Comparison of ENCODE assay signal across 17 cellular contexts in genomic region chr1:241716915-241717651, GRCh38.
DNase-seq lines count a peak whose midpoint lies in the region; ATAC-seq and TF ChIP-seq lines count a peak whose summit lies in the region.
"Had no signal": no experiment of that assay in that cellular context is flagged by ENCODE, and none has a peak within 500 bp of the region (broad histone marks: within the 10 kb centered on the region; RNA-seq: fewer than 3 reads in every experiment).

No MANE protein-coding gene starts in this region.

- no peaks in the 10 kb centered on the region for H3K27me3 ChIP-seq in CD8-positive, alpha-beta T cell (ENCODE audit: insufficient read depth, low read length)
- H3K27me3 ChIP-seq in GM23248 (replicated peaks; ENCODE audit: insufficient read depth) (no peaks in the 10 kb centered on the region), heart right ventricle (peaks cover 0 to 3% (median 0%) of the 10 kb centered on the region in 7 donors), gastrocnemius medialis (no peaks in the 10 kb centered on the region)
- H3K27me3 ChIP-seq: MG63 had no signal

- H4K20me1 ChIP-seq in GM23248 (ENCODE audit: insufficient read depth), result no peaks in the 10 kb centered on the region

- peak; percentile 98 for ATAC-seq in CD8-positive, alpha-beta T cell
- ATAC-seq in heart right ventricle, result no peak
- ATAC-seq in gastrocnemius medialis, result no peak
- ATAC-seq in HG02885 (IDR thresholded peaks at IDR 0.05; ENCODE audit: poor library complexity, unreplicated experiment), result no peak

- TF ChIP-seq CTCF in CD8-positive, alpha-beta T cell (IDR thresholded peaks at IDR 0.05), result no peak
- no peak for TF ChIP-seq CTCF in heart right ventricle (IDR thresholded peaks at IDR 0.05)
- no peak for TF ChIP-seq CTCF in gastrocnemius medialis (IDR thresholded peaks at IDR 0.05 in 4 of 5, conservative IDR thresholded peaks at IDR 0.05 in 1 of 5)

- in situ Hi-C loops in GM23248 (cut with MboI), result no loop called here
- in situ Hi-C loops in gastrocnemius medialis (cut with MboI; ENCODE audit: low sequenced_read_pairs in 4 of 4), result no loop called here

- CTCF ChIA-PET in CD8-positive, alpha-beta T cell (lab: Charles Lee), result interaction anchor here (2.1 kb wide), 1 partner anchor 90 kb away, joined by 6 read pairs; no protein-coding TSS in a partner anchor

- peaks cover 22% of the 10 kb centered on the region for H3K4me1 Mint-ChIP-seq in CD8-positive, alpha-beta T cell (ENCODE audit: low read depth)
- peaks cover 22% of the 10 kb centered on the region for H3K4me1 Mint-ChIP-seq in activated naive CD8-positive, alpha-beta T cell treated with anti-CD3 and anti-CD28 coated beads for 36 hours

- H3K4me3 Mint-ChIP-seq in CD8-positive, alpha-beta T cell, result no peak overlapping the region
- peak overlapping the region; percentile 36 for H3K4me3 Mint-ChIP-seq in activated naive CD8-positive, alpha-beta T cell treated with anti-CD3 and anti-CD28 coated beads for 36 hours
- H3K4me3 Mint-ChIP-seq: activated naive CD4-positive, alpha-beta T cell treated with anti-CD3 and anti-CD28 coated beads, Interleukin-2, amount 50 U/mL, for 24 hours had no signal

- H3K9me3 Mint-ChIP-seq in CD8-positive, alpha-beta T cell, result no peaks in the 10 kb centered on the region
- no peaks in the 10 kb centered on the region for H3K9me3 Mint-ChIP-seq in activated naive CD8-positive, alpha-beta T cell treated with anti-CD3 and anti-CD28 coated beads for 36 hours
- H3K9me3 Mint-ChIP-seq: activated naive CD4-positive, alpha-beta T cell treated with anti-CD3 and anti-CD28 coated beads, Interleukin-2, amount 50 U/mL, for 24 hours had no signal

- H3K9me2 ChIP-seq in GM23248 (ENCODE audit: insufficient read depth), result no peaks in the 10 kb centered on the region

- no peak overlapping the region for H3K27ac Mint-ChIP-seq in CD8-positive, alpha-beta T cell
- H3K27ac Mint-ChIP-seq in activated naive CD8-positive, alpha-beta T cell treated with anti-CD3 and anti-CD28 coated beads for 36 hours, result no peak overlapping the region
- H3K27ac Mint-ChIP-seq: activated naive CD4-positive, alpha-beta T cell treated with anti-CD3 and anti-CD28 coated beads, Interleukin-2, amount 50 U/mL, for 24 hours; progenitor cell of endocrine pancreas had no signal

- H3K4me1 ChIP-seq in CD8-positive, alpha-beta T cell (ENCODE audit: insufficient read depth, low read length), result peaks cover 15% of the 10 kb centered on the region
- peaks cover 26% of the 10 kb centered on the region; the same call in 1 of the 2 replicates for H3K4me1 ChIP-seq in GM23248 (ENCODE audit: insufficient read depth)
- no peaks in the 10 kb centered on the region for H3K4me1 ChIP-seq in heart right ventricle
- no peaks in the 10 kb centered on the region for H3K4me1 ChIP-seq in gastrocnemius medialis
- H3K4me1 ChIP-seq: HAP-1 had no signal

- WGBS in GM23248 (ENCODE audit: low coverage in 1 of 2, low lambda C conversion rate in 2 of 2, missing lambda C conversion rate in 2 of 2), 2 experiments, result 28 to 35% methylated on average over 6 of the region's 6 CpGs
- 72% methylated on average over 6 of the region's 6 CpGs for WGBS in heart right ventricle, 2 donors

- no peak overlapping the region for H3K27ac ChIP-seq in CD8-positive, alpha-beta T cell (ENCODE audit: low read depth, low read length)
- H3K27ac ChIP-seq in GM23248 (no peak overlapping the region; the same call in 1 of the 2 replicates), heart right ventricle (no peak overlapping the region), gastrocnemius medialis (no peak overlapping the region)
- H3K27ac ChIP-seq: C4-2B, coronary artery, VCaP had no signal

- H3K4me3 ChIP-seq in CD8-positive, alpha-beta T cell (ENCODE audit: low read depth, low read length), result no peak overlapping the region
- H3K4me3 ChIP-seq in GM23248 (peak overlapping the region; percentile 4; the same call in 1 of the 2 replicates), heart right ventricle (no peak overlapping the region), gastrocnemius medialis (no peak overlapping the region)
- H3K4me3 ChIP-seq: coronary artery, HAP-1, MG63 had no signal

- peak overlapping the region; percentile 17 for H3K4me2 ChIP-seq in GM23248 (ENCODE audit: unreplicated experiment)

- 0 out of 2 replicates have a peak overlapping the region, but pooled peaks have one; percentile 6 for H2AFZ ChIP-seq in GM23248

- H3K9ac ChIP-seq in GM23248, result no peak overlapping the region

- H3K36me3 ChIP-seq in CD8-positive, alpha-beta T cell (ENCODE audit: insufficient read depth, low read length), result no peaks in the 10 kb centered on the region
- no peaks in the 10 kb centered on the region for H3K36me3 ChIP-seq in GM23248 (ENCODE audit: low read depth)
- H3K36me3 ChIP-seq in heart right ventricle, result no peaks in the 10 kb centered on the region
- no peaks in the 10 kb centered on the region for H3K36me3 ChIP-seq in gastrocnemius medialis
- H3K36me3 ChIP-seq: HAP-1, MG63 had no signal

- H3K9me3 ChIP-seq in CD8-positive, alpha-beta T cell (ENCODE audit: low read length), result no peaks in the 10 kb centered on the region
- H3K9me3 ChIP-seq in GM23248 (ENCODE audit: low read depth) (no peaks in the 10 kb centered on the region), heart right ventricle (peaks cover 0 to 8% (median 0%) of the 10 kb centered on the region in 11 donors), gastrocnemius medialis (no peaks in the 10 kb centered on the region)
- H3K9me3 ChIP-seq: HAP-1, MG63 had no signal

- TF ChIP-seq POLR2A in gastrocnemius medialis (IDR thresholded peaks at IDR 0.05), result no peak

- H3F3A ChIP-seq in GM23248 (ENCODE audit: insufficient read depth), result peaks cover 29% of the 10 kb centered on the region

- H3K79me2 ChIP-seq in GM23248 (ENCODE audit: insufficient read depth), result no peaks in the 10 kb centered on the region

- no peaks in the 10 kb centered on the region for H3K27me3 Mint-ChIP-seq in CD8-positive, alpha-beta T cell (ENCODE audit: low read depth)
- no peaks in the 10 kb centered on the region for H3K27me3 Mint-ChIP-seq in activated naive CD8-positive, alpha-beta T cell treated with anti-CD3 and anti-CD28 coated beads for 36 hours

- POLR2A ChIA-PET in CD8-positive, alpha-beta T cell (lab: Charles Lee), result no interaction called here

- intact Hi-C loops in CD8-positive, alpha-beta T cell (cut with DNase I, micrococcal nuclease), result loop anchor here (1.0 to 5.0 kb wide), 4 partner anchors 40 to 77 kb away; partner anchors contain the start of genes CHML (in 2 of the 2) and OPN3 (in 2 of the 2)
- intact Hi-C loops in heart right ventricle (cut with DNase I), result no loop called here
- intact Hi-C loops in gastrocnemius medialis (cut with DNase I; ENCODE audit: low total_unique reads), result no loop called here

- DNase-seq in CD8-positive, alpha-beta T cell, result peak in 4 of 7 experiments; percentile 14 to 53 (median 32)
- DNase-seq in GM23248, result peak; percentile 76
- DNase-seq in activated naive CD8-positive, alpha-beta T cell treated with anti-CD3 and anti-CD28 coated beads for 36 hours, result peak; percentile 22
- DNase-seq in occipital lobe (lab: John Stamatoyannopoulos, UW), result peak; percentile 14
- no peak for DNase-seq in heart right ventricle
- no peak for DNase-seq in gastrocnemius medialis
- DNase-seq: MG63, midbrain, NCI-H2107, substantia nigra had no signal

- H3K36me3 Mint-ChIP-seq in CD8-positive, alpha-beta T cell, result no peaks in the 10 kb centered on the region
- H3K36me3 Mint-ChIP-seq in activated naive CD8-positive, alpha-beta T cell treated with anti-CD3 and anti-CD28 coated beads for 36 hours, result no peaks in the 10 kb centered on the region
- H3K36me3 Mint-ChIP-seq: activated naive CD4-positive, alpha-beta T cell treated with anti-CD3 and anti-CD28 coated beads, Interleukin-2, amount 50 U/mL, for 24 hours had no signal

Comparison
In these comparisons a context has a peak if more than half of its experiments do, and no peak if none do; other contexts are left out.
1. DNase-seq: peak in CD8-positive, alpha-beta T cell (4 of 7), GM23248 (single experiment), activated naive CD8-positive, alpha-beta T cell treated with anti-CD3 and anti-CD28 coated beads for 36 hours (single experiment) and occipital lobe (single experiment); none in heart right ventricle (0 of 2) and gastrocnemius medialis (0 of 2).
2. intact Hi-C loops: an anchor here in CD8-positive, alpha-beta T cell (1.0 to 5.0 kb wide); none called in heart right ventricle and gastrocnemius medialis.